In the genomic region with DNA sequence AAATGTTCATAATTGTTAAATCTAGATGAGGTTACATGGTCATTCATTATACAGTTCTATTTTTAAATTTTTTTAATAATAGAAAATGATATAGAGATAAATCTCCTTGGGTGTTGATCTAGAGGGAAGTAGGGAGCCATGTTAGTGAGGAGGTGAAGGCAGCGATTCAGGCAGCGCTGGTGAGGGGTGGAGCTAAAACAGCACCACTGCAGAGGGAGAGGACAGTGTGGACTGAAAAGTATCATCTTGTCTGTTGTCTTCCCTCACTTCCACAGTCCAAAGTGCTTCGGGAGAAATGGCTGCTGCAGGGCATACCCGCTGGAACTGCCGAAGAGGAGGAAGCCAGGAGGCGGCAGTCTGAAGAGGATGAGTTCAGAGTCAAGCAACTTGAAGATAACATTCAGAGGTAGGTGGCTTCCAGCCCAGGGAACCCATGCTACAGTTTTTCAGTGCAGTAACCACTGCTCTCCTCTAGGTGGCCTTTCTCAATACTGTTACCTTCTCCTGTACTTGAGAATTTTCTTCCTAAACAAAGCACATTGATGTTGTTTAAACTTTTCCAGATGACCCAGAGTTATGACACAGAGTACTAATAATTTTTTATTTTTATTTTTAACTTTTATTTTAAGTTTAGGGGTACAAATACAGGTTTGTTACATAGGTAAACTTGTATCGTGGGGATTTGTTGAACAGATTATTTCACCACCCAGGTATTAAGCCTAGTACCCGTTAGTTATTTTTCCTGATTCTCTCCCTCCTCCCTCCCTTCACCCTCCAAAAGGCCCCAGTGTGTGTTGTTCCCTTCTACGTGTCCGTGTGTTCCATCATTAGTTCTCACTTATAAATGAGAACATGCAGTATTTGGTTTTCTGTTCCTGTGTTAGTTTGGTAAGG, we compare ENCODE assay signal across 9 cellular contexts.
A peak's percentile ranks its signal among the peaks of the same experiment; 100 is the strongest.
DNase-seq lines count a peak whose midpoint lies in the region; ATAC-seq, FAIRE-seq and TF ChIP-seq lines count a peak whose summit lies in the region.
"Had no signal": no experiment of that assay in that cellular context is flagged by ENCODE, and none has a peak within 500 bp of the region (broad histone marks: within the 10 kb centered on the region; RNA-seq: fewer than 3 reads in every experiment).

No MANE protein-coding gene starts in this region.

- H3K9ac ChIP-seq in HepG2 (ENCODE audit: insufficient read depth, low read depth, low read length) = no peak overlapping the region
- H3K9ac ChIP-seq: BLaER1 had no signal

- WGBS in adrenal gland, 4 donors = 77 to 87% (median 84%) methylated on average over 10 of the region's 10 CpGs
- 58% methylated on average over 10 of the region's 10 CpGs for WGBS in HepG2 (ENCODE audit: low lambda C conversion rate)

- no peak overlapping the region for H3K4me3 ChIP-seq in NB4 (ENCODE audit: low read depth, low read length)
- no peak overlapping the region for H3K4me3 ChIP-seq in adrenal gland
- H3K4me3 ChIP-seq in HepG2 (replicated peaks in 1 of 3; ENCODE audit: insufficient read depth in 1 of 3, low read depth in 2 of 3, low read length in 3 of 3) = no peak overlapping the region
- H3K4me3 ChIP-seq: BLaER1 had no signal

- peak; percentile 26 for FAIRE-seq in HepG2 (lab: Jason Lieb, UNC)

- BruUV-seq in HepG2 (replicated peaks; lab: Mats Ljungman, UMichigan) = no TSS peak

- no peaks in the 10 kb centered on the region for H3K27me3 ChIP-seq in adrenal gland
- H3K27me3 ChIP-seq in HepG2 (ENCODE audit: control insufficient read depth in 1 of 2, insufficient read depth in 2 of 2, low read length in 2 of 2) = no peaks in the 10 kb centered on the region
- H3K27me3 ChIP-seq: BLaER1 had no signal

- H3K27ac ChIP-seq in adrenal gland (no peak overlapping the region), HepG2 (ENCODE audit: extremely low read length, insufficient read depth, low read length) (no peak overlapping the region)
- H3K27ac ChIP-seq: BLaER1 had no signal

- peak; percentile 65 for ATAC-seq in GM21825 (IDR thresholded peaks at IDR 0.05; ENCODE audit: unreplicated experiment)
- ATAC-seq in HepG2 = peak; percentile 57; the same call in 2 of the 3 replicates

- peak; percentile 0 for DNase-seq in NCI-H146 (lab: John Stamatoyannopoulos, UW)
- DNase-seq in NCI-H146 treated with DMSO at 0.1 percent for 48 hours (lab: John Stamatoyannopoulos, UW; ENCODE audit: unreplicated experiment) = no peak
- peak; percentile 44 for DNase-seq in NB4 (ENCODE audit: low read depth)
- peak in 1 of 7 donors; percentile 20 for DNase-seq in adrenal gland
- peak; percentile 7 for DNase-seq in HepG2 (ENCODE audit: low spot score)
- DNase-seq in GF-D8 (lab: John Stamatoyannopoulos, UW) = no peak
- DNase-seq in ureter (ENCODE audit: low spot score) = no peak

- CTCF ChIA-PET in HepG2 (lab: Yijun Ruan, JAX; ENCODE audit: low intra/inter-chr PET ratio, low total read pairs) = no interaction called here

- H3K4me1 ChIP-seq in adrenal gland (replicated peaks in 1 of 2) (no peaks in the 10 kb centered on the region), HepG2 (ENCODE audit: insufficient read depth, low read length) (no peaks in the 10 kb centered on the region)

- H3K4me2 ChIP-seq in HepG2 (ENCODE audit: low read depth, low read length) = no peak overlapping the region
- H3K4me2 ChIP-seq: BLaER1 had no signal

- no peaks in the 10 kb centered on the region for H3K9me3 ChIP-seq in adrenal gland (replicated peaks in 1 of 3)
- no peaks in the 10 kb centered on the region for H3K9me3 ChIP-seq in HepG2 (ENCODE audit: low read length)
- H3K9me3 ChIP-seq: BLaER1 had no signal

- no peaks in the 10 kb centered on the region for H4K20me1 ChIP-seq in HepG2 (ENCODE audit: insufficient read depth, low read length)
- H4K20me1 ChIP-seq: BLaER1 had no signal

- no peak for TF ChIP-seq EP300 in HepG2 (IDR thresholded peaks at IDR 0.05; ENCODE audit: low read depth in 2 of 2, low read length in 2 of 2)
- TF ChIP-seq EP300 in HepG2 (CRISPR knock-in tag; IDR thresholded peaks at IDR 0.05; ENCODE audit: borderline replicate concordance) = no peak

- TF ChIP-seq POLR2A in NB4 (IDR thresholded peaks at IDR 0.05; ENCODE audit: extremely low read depth, insufficient read length) (no peak), adrenal gland (IDR thresholded peaks at IDR 0.05) (no peak), HepG2 (IDR thresholded peaks at IDR 0.05; ENCODE audit: insufficient read depth in 1 of 2, low read depth in 2 of 2, low read length in 2 of 2) (no peak)

- in situ Hi-C loops in HepG2 (cut with HindIII; ENCODE audit: extremely low pct_ligation_motif_present, low pct_unique_long_range_greater_than_20kb) = no loop called here

- no peaks in the 10 kb centered on the region for H3K36me3 ChIP-seq in adrenal gland (replicated peaks in 1 of 2)
- no peaks in the 10 kb centered on the region for H3K36me3 ChIP-seq in HepG2 (replicated peaks in 1 of 2; ENCODE audit: control insufficient read depth in 1 of 2, insufficient read depth in 2 of 2, low read length in 2 of 2)
- H3K36me3 ChIP-seq: BLaER1 had no signal

- no peak overlapping the region for H2AFZ ChIP-seq in HepG2 (ENCODE audit: low read length)

- intact Hi-C loops in adrenal gland (cut with DNase I) = no loop called here
- intact Hi-C loops in HepG2 (cut with micrococcal nuclease; ENCODE audit: unreplicated experiment) = no loop called here

- H3K79me2 ChIP-seq in HepG2 (ENCODE audit: insufficient read depth, low read length) = no peaks in the 10 kb centered on the region

- TF ChIP-seq RAD21 in HepG2 (CRISPR knock-in tag; IDR thresholded peaks at IDR 0.05) = no peak

- TF ChIP-seq CTCF in NB4 (IDR thresholded peaks at IDR 0.05; ENCODE audit: low read depth, low read length) (peak; percentile 52), adrenal gland (IDR thresholded peaks at IDR 0.05) (peak in 5 of 6 experiments; percentile 22 to 50 (median 42)), HepG2 (CRISPR knock-in tag; IDR thresholded peaks at IDR 0.05) (peak; percentile 31; the same call in 1 of the 2 replicates)

- POLR2A ChIA-PET in HepG2 (lab: Yijun Ruan, JAX) = no interaction called here

TF ChIP-seq in HepG2, 621 proteins besides CTCF, POLR2A, EP300 and RAD21:
- TF ChIP-seq ZNF136 (CRISPR knock-in tag; IDR thresholded peaks at IDR 0.05; ENCODE audit: low read depth) (no peak), AGO2 (optimal IDR thresholded peaks at IDR 0.05; ENCODE audit: low read depth, low read length) (no peak), CBX1 (IDR thresholded peaks at IDR 0.05; ENCODE audit: low read depth) (no peak), ZNF530 (CRISPR knock-in tag; IDR thresholded peaks at IDR 0.05; ENCODE audit: low read depth) (no peak), ZBTB8A (CRISPR knock-in tag; IDR thresholded peaks at IDR 0.05; ENCODE audit: borderline replicate concordance, low read depth) (no peak), CSRNP2 (CRISPR knock-in tag; conservative IDR thresholded peaks at IDR 0.05; ENCODE audit: low read depth) (no peak), HOXA7 (CRISPR knock-in tag; IDR thresholded peaks at IDR 0.05) (no peak), ZBTB3 (CRISPR knock-in tag; IDR thresholded peaks at IDR 0.05; ENCODE audit: borderline replicate concordance, low read depth) (no peak), CCAR2 (optimal IDR thresholded peaks at IDR 0.05; ENCODE audit: low read depth, low read length) (no peak), STAG1 (CRISPR knock-in tag; IDR thresholded peaks at IDR 0.05) (0 out of 2 replicates have a peak, but pooled peaks have one; percentile 11), ZNF569 (CRISPR knock-in tag; IDR thresholded peaks at IDR 0.05; ENCODE audit: borderline replicate concordance) (no peak), CHD4 (IDR thresholded peaks at IDR 0.05; ENCODE audit: borderline replicate concordance, low read length) (no peak), SMC3 (IDR thresholded peaks at IDR 0.05; ENCODE audit: low read length) (peak; percentile 18; the same call in 1 of the 2 replicates), ZBTB42 (CRISPR knock-in tag; IDR thresholded peaks at IDR 0.05) (no peak)
- TF ChIP-seq, protein P1, sequence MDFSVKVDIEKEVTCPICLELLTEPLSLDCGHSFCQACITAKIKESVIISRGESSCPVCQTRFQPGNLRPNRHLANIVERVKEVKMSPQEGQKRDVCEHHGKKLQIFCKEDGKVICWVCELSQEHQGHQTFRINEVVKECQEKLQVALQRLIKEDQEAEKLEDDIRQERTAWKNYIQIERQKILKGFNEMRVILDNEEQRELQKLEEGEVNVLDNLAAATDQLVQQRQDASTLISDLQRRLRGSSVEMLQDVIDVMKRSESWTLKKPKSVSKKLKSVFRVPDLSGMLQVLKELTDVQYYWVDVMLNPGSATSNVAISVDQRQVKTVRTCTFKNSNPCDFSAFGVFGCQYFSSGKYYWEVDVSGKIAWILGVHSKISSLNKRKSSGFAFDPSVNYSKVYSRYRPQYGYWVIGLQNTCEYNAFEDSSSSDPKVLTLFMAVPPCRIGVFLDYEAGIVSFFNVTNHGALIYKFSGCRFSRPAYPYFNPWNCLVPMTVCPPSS (IDR thresholded peaks at IDR 0.05) = no peak

Comparison
In these comparisons a context has a peak if more than half of its experiments do, and no peak if none do; other contexts are left out.
1. DNase-seq: peak in NCI-H146 (single experiment), NB4 (single experiment) and HepG2 (single experiment); none in NCI-H146 treated with DMSO at 0.1 percent for 48 hours (single experiment), GF-D8 (single experiment) and ureter (single experiment).
2. Peak in every context shown above with its lines, with median percentiles within 50 percentile points of each other: CTCF ChIP-seq.